ENCODE assay signal across 13 cellular contexts in the genomic region with DNA sequence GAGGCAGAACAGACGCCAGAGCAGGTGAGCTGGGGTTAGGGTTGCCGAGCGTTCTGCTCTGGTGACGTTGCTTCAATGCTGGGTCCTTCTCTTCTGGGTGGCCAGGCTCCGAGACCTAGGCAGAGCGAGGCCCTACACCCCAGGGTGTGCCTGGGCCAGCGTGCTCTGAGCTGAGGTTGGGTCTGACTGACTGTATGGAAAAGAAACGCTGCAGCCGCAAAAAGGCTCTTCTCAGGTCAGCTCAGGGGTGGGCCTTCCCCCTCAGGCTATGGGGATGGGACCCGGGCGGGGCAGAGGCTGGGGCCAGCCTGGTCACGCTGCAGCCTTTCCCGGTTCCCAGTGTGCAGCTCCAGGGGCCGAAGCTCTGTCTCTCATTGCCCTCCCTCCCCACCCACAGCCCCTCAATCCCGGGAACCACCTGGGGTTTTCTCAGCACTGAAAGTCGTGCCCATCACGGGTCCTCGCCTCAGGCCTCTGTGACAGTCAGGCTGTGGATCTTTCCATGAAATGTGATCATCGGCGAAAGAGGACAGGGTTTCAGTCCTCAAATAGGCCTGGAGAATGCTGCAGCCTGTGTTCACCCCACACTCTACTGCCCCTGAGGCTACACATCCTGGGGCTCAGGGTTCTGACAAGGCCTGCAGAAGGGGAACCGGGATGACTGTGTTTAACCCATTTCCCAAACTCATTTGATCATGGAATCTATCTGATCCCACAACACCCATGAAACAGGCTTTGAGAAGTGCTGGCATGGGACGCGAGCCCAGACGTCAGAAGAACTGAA. TPM values are rescaled to one million over a fixed set of nuclear protein-coding genes. Genes with fewer than 3 reads are reported as not detected.
"Had no signal": no experiment of that assay in that cellular context is flagged by ENCODE, and none has a peak within 500 bp of the region (broad histone marks: within the 10 kb centered on the region; RNA-seq: fewer than 3 reads in every experiment).

No MANE protein-coding gene starts in this region.

- DNase-seq: activated CD4-positive, alpha-beta memory T cell treated with anti-CD3 and anti-CD28 coated beads, Interleukin-2, amount 10 ng/mL, durations not matched to agents 7 days and 5 days; activated CD4-positive, alpha-beta T cell treated with anti-CD3 and anti-CD28 coated beads for 1 hour; activated naive CD8-positive, alpha-beta T cell treated with anti-CD3 and anti-CD28 coated beads for 36 hours; activated T-cell treated with anti-CD3 and anti-CD28 coated beads for 4 hours; brain microvascular endothelial cell; foreskin keratinocyte; left ventricle myocardium inferior; mesendoderm; retina; stomach had no signal

- H3K36me3 ChIP-seq: brain microvascular endothelial cell, left ventricle myocardium inferior, stomach, tibial artery had no signal

- H3K9me3 ChIP-seq: left ventricle myocardium inferior, stomach, tibial artery had no signal

- H3K27me3 ChIP-seq: brain microvascular endothelial cell had no signal

- ATAC-seq: foreskin keratinocyte had no signal

- H3K9ac ChIP-seq: parathyroid adenoma had no signal

- H3K4me3 ChIP-seq: left ventricle myocardium inferior, skin epidermis, stomach, tibial artery had no signal

- H3K27ac ChIP-seq: brain microvascular endothelial cell, foreskin keratinocyte, left ventricle myocardium inferior, parathyroid adenoma, skin epidermis, stomach, tibial artery had no signal

- H3K4me1 ChIP-seq: left ventricle myocardium inferior, parathyroid adenoma, stomach had no signal

RNA-seq across cellular contexts. Expression of gene CYP26B1, which starts 19.4 kb away (rescaled TPM):
- total RNA-seq: activated CD4-positive, alpha-beta memory T cell treated with anti-CD3 and anti-CD28 coated beads, Interleukin-2, amount 10 ng/mL, durations not matched to agents 7 days and 5 days; activated naive CD8-positive, alpha-beta T cell treated with anti-CD3 and anti-CD28 coated beads for 36 hours had no signal
